20 cellular contexts compared by ENCODE assay signal in the genomic region with DNA sequence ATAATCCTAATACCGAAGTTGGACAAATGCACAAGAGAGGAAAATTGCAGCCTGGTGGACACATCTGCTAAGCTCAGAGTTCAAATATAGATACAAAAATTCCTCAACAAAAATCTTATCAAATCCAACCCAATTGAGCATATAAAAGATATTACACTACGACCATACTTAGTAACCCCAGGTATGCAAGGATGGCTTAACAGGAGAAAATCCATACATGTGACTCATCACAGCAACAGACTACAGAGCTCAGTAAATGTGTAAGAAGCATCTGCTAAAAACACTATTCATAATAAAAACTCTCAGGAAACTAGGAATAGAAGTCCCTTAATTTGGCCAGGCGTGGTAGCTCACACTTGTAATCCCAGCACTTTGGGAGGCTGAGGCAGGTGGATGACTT. TPM values are rescaled to one million over a fixed set of nuclear protein-coding genes. Genes with fewer than 3 reads are reported as not detected.
DNase-seq lines count a peak whose midpoint lies in the region; ATAC-seq and TF ChIP-seq lines count a peak whose summit lies in the region.
"Had no signal": no experiment of that assay in that cellular context is flagged by ENCODE, and none has a peak within 500 bp of the region (broad histone marks: within the 10 kb centered on the region; RNA-seq: fewer than 3 reads in every experiment).

No MANE protein-coding gene starts in this region.

- peaks cover 28% of the 10 kb centered on the region for H3K9me1 ChIP-seq in IMR-90 (ENCODE audit: insufficient read depth, low read length)

- H4K20me1 ChIP-seq in BLaER1 treated with 17β-estradiol and CSF1 and Interleukin-3, amounts not matched to agents 10 nM and 100 nM = peaks cover 78 to 100% (median 95%) of the 10 kb centered on the region in 11 experiments; a peak in 20 of 22 replicates
- H4K20me1 ChIP-seq in IMR-90 (ENCODE audit: insufficient read depth, low read length) = peaks cover 100% of the 10 kb centered on the region

- dilution Hi-C loops in IMR-90 (cut with HindIII; ENCODE audit: low sequenced_read_pairs, unreplicated experiment) = no loop called here

- no peak overlapping the region for H2BK5ac ChIP-seq in IMR-90 (ENCODE audit: low read depth, low read length, poor library complexity, severe bottlenecking)

- H3K27me3 Mint-ChIP-seq in glutamatergic neuron (ENCODE audit: unreplicated experiment) = peaks cover 18% of the 10 kb centered on the region
- H3K27me3 Mint-ChIP-seq in CD4-positive, alpha-beta memory T cell = no peaks in the 10 kb centered on the region
- H3K27me3 Mint-ChIP-seq: CD4-positive, alpha-beta T cell had no signal

- H3K18ac ChIP-seq in IMR-90 (ENCODE audit: low read depth, low read length) = no peak overlapping the region

- CTCF ChIA-PET in A673 (lab: Charles Lee) (no interaction called here), IMR-90 (lab: Yijun Ruan, JAX) (no interaction called here)
- CTCF ChIA-PET in CD4-positive, alpha-beta memory T cell (lab: Charles Lee; ENCODE audit: partially characterized antibody) = no interaction called here

- H2BK20ac ChIP-seq in IMR-90 (ENCODE audit: low read depth, low read length) = no peak overlapping the region

- BruUV-seq in A673 (replicated peaks; lab: Mats Ljungman, UMichigan) (no TSS peak), IMR-90 (replicated peaks; lab: Mats Ljungman, UMichigan) (no TSS peak)

- H4K5ac ChIP-seq in IMR-90 (ENCODE audit: low read depth, low read length) = no peak overlapping the region

- no peak for TF ChIP-seq RAD21 in IMR-90 (IDR thresholded peaks at IDR 0.05; ENCODE audit: low read length)

- no peak overlapping the region for H3K9ac ChIP-seq in BLaER1 treated with 17β-estradiol and CSF1 and Interleukin-3, amounts not matched to agents 10 nM and 100 nM
- no peak overlapping the region for H3K9ac ChIP-seq in IMR-90 (ENCODE audit: low read depth, low read length)

- peak overlapping the region in 7 of 11 experiments; percentile 78 to 90 (median 82); a peak in 11 of 22 replicates for H3K4me2 ChIP-seq in BLaER1 treated with 17β-estradiol and CSF1 and Interleukin-3, amounts not matched to agents 10 nM and 100 nM
- no peak overlapping the region for H3K4me2 ChIP-seq in IMR-90 (ENCODE audit: low read depth, low read length)
- H3K4me2 ChIP-seq: A549 had no signal

- H3K23ac ChIP-seq in IMR-90 (ENCODE audit: low read depth, low read length) = no peak overlapping the region

- H3K9me3 ChIP-seq in A673 (ENCODE audit: low read depth, low read length, poor library complexity, severe bottlenecking) = peaks cover 3% of the 10 kb centered on the region
- H3K9me3 ChIP-seq in BLaER1 treated with 17β-estradiol and CSF1 and Interleukin-3, amounts not matched to agents 10 nM and 100 nM (replicated peaks in 1 of 11) = no peaks in the 10 kb centered on the region
- no peaks in the 10 kb centered on the region for H3K9me3 ChIP-seq in IMR-90 (ENCODE audit: control insufficient read depth, insufficient read depth, low read length)
- no peaks in the 10 kb centered on the region for H3K9me3 ChIP-seq in CD4-positive, alpha-beta memory T cell (ENCODE audit: control insufficient read depth in 1 of 2, low read length in 2 of 2)
- H3K9me3 ChIP-seq: A549 had no signal

- ATAC-seq in IMR-90 (ENCODE audit: low read depth) (no peak), HG03097 (IDR thresholded peaks at IDR 0.05; ENCODE audit: low FRiP score, unreplicated experiment) (no peak)
- ATAC-seq: A549, PC-3 had no signal

- H3K27ac ChIP-seq in A673 (ENCODE audit: low read depth, low read length, poor library complexity, severe bottlenecking) (peak overlapping the region; percentile 33), IMR-90 (ENCODE audit: insufficient read depth, low read length) (no peak overlapping the region)
- H3K27ac ChIP-seq in BLaER1 treated with 17β-estradiol and CSF1 and Interleukin-3, amounts not matched to agents 10 nM and 100 nM = no peak overlapping the region
- no peak overlapping the region for H3K27ac ChIP-seq in CD4-positive, alpha-beta memory T cell (ENCODE audit: low read depth, low read length)
- H3K27ac ChIP-seq: A549 had no signal

- H4K91ac ChIP-seq in IMR-90 (ENCODE audit: insufficient read depth, low read depth, low read length) = no peak overlapping the region

- no peak overlapping the region for H3K4me3 ChIP-seq in A673 (ENCODE audit: low read depth, low read length, poor library complexity, severe bottlenecking)
- H3K4me3 ChIP-seq in BLaER1 treated with 17β-estradiol and CSF1 and Interleukin-3, amounts not matched to agents 10 nM and 100 nM = no peak overlapping the region
- no peak overlapping the region for H3K4me3 ChIP-seq in IMR-90 (ENCODE audit: insufficient read depth, low read depth, low read length)
- no peak overlapping the region for H3K4me3 ChIP-seq in CD4-positive, alpha-beta memory T cell (ENCODE audit: low read length in 2 of 2)
- H3K4me3 ChIP-seq: A549, SJCRH30 had no signal

- no peaks in the 10 kb centered on the region for H3K36me3 Mint-ChIP-seq in glutamatergic neuron (ENCODE audit: unreplicated experiment)
- H3K36me3 Mint-ChIP-seq in CD4-positive, alpha-beta memory T cell = no peaks in the 10 kb centered on the region

- no peak for TF ChIP-seq POLR2A in IMR-90 (IDR thresholded peaks at IDR 0.05; ENCODE audit: low read depth, low read length)

- H2BK15ac ChIP-seq in IMR-90 (ENCODE audit: low read depth, low read length) = no peak overlapping the region

- no peak overlapping the region for H2AFZ ChIP-seq in IMR-90 (replicated peaks; ENCODE audit: low read length, poor library complexity)

- no peak overlapping the region for H2BK120ac ChIP-seq in IMR-90 (ENCODE audit: low read depth, low read length)

- H3K56ac ChIP-seq in IMR-90 (ENCODE audit: extremely low read depth, insufficient read depth, low read length) = no peak overlapping the region

- H3K9me3 Mint-ChIP-seq in glutamatergic neuron (ENCODE audit: unreplicated experiment) = peaks cover 29% of the 10 kb centered on the region
- no peaks in the 10 kb centered on the region for H3K9me3 Mint-ChIP-seq in CD4-positive, alpha-beta memory T cell
- H3K9me3 Mint-ChIP-seq: CD4-positive, alpha-beta T cell had no signal

- WGBS in IMR-90 (ENCODE audit: extremely low coverage in 2 of 2, insufficient read length in 1 of 2), 2 experiments = no CpG with 5 or more reads among the region's 3 CpGs

- in situ Hi-C loops in IMR-90 (cut with MboI; ENCODE audit: low sequenced_read_pairs) = no loop called here

- DNase-seq in A673 (ENCODE audit: low spot score) (no peak), IMR-90 (peak; percentile 55), glutamatergic neuron (no peak), iPS-NIHi11 (ENCODE audit: low spot score) (no peak), NCI-H2029 treated with DMSO at 0.1 percent for 48 hours (lab: John Stamatoyannopoulos, UW) (no peak)
- DNase-seq in CD4-positive, alpha-beta memory T cell = no peak
- DNase-seq: AML-193; Calu3; CD4-positive, alpha-beta T cell; DMS53; HFFc6; Kasumi-1; NCI-H187 treated with DMSO at 0.1 percent for 48 hours; NCI-H510A; NCI-H82; PC-3; SJCRH30 had no signal

- H3K14ac ChIP-seq in IMR-90 (replicated peaks; ENCODE audit: low read depth, low read length) = no peak overlapping the region

- no peak overlapping the region for H3K4ac ChIP-seq in IMR-90 (ENCODE audit: low read depth, low read length)

- H2AK9ac ChIP-seq in IMR-90 (replicated peaks; ENCODE audit: low read depth, low read length, poor library complexity) = no peak overlapping the region

- H3K36me3 ChIP-seq in A673 (ENCODE audit: insufficient read depth, low read length, poor library complexity, severe bottlenecking) (no peaks in the 10 kb centered on the region), IMR-90 (ENCODE audit: control insufficient read depth, insufficient read depth, low read length) (peaks cover 50% of the 10 kb centered on the region)
- H3K36me3 ChIP-seq in BLaER1 treated with 17β-estradiol and CSF1 and Interleukin-3, amounts not matched to agents 10 nM and 100 nM = peaks cover 0 to 21% (median 4%) of the 10 kb centered on the region in 11 experiments; a peak in 7 of 22 replicates
- no peaks in the 10 kb centered on the region for H3K36me3 ChIP-seq in CD4-positive, alpha-beta memory T cell (ENCODE audit: insufficient read depth, low read length)
- H3K36me3 ChIP-seq: SJCRH30 had no signal

- intact Hi-C loops in A673 (cut with micrococcal nuclease; ENCODE audit: unreplicated experiment) = no loop called here
- intact Hi-C loops in IMR-90 (cut with micrococcal nuclease) = no loop called here
- intact Hi-C loops in CD4-positive, alpha-beta memory T cell (cut with micrococcal nuclease) = no loop called here

- POLR2A ChIA-PET in A673 (lab: Charles Lee; ENCODE audit: low non-redundant PET) = no interaction called here
- POLR2A ChIA-PET in IMR-90 (lab: Charles Lee; ENCODE audit: unreplicated experiment) = no interaction called here
- POLR2A ChIA-PET in CD4-positive, alpha-beta memory T cell (lab: Charles Lee; ENCODE audit: partially characterized antibody) = no interaction called here

- no peak for TF ChIP-seq CTCF in A673 (conservative IDR thresholded peaks at IDR 0.05; ENCODE audit: low read depth, low read length)
- no peak for TF ChIP-seq CTCF in IMR-90 (conservative IDR thresholded peaks at IDR 0.05; ENCODE audit: low read depth, low read length)
- TF ChIP-seq CTCF in glutamatergic neuron (IDR thresholded peaks at IDR 0.05; ENCODE audit: partially characterized antibody, unreplicated experiment) = no peak

- no peak overlapping the region for H4K8ac ChIP-seq in IMR-90 (ENCODE audit: low read depth in 2 of 2, low read length in 2 of 2)

- peaks cover 37 to 97% of the 10 kb centered on the region in 2 experiments for H3K79me1 ChIP-seq in IMR-90 (ENCODE audit: low read depth in 1 of 2, low read length in 2 of 2)

- peaks cover 47% of the 10 kb centered on the region for H3K4me1 Mint-ChIP-seq in glutamatergic neuron (ENCODE audit: low read depth, unreplicated experiment)
- H3K4me1 Mint-ChIP-seq in CD4-positive, alpha-beta memory T cell = peaks cover 0 to 3% (median 0%) of the 10 kb centered on the region in 4 donors

- H3K4me3 Mint-ChIP-seq in glutamatergic neuron (ENCODE audit: unreplicated experiment) = peak overlapping the region; percentile 27
- H3K4me3 Mint-ChIP-seq in CD4-positive, alpha-beta memory T cell = no peak overlapping the region
- H3K4me3 Mint-ChIP-seq: CD4-positive, alpha-beta T cell; HFFc6 had no signal

- H3K27me3 ChIP-seq in A673 (replicated peaks; ENCODE audit: insufficient read depth, low read depth, low read length, poor library complexity) = no peaks in the 10 kb centered on the region
- H3K27me3 ChIP-seq in BLaER1 treated with 17β-estradiol and CSF1 and Interleukin-3, amounts not matched to agents 10 nM and 100 nM = no peaks in the 10 kb centered on the region
- H3K27me3 ChIP-seq in IMR-90 (ENCODE audit: control insufficient read depth, insufficient read depth, low read length) = no peaks in the 10 kb centered on the region
- no peaks in the 10 kb centered on the region for H3K27me3 ChIP-seq in CD4-positive, alpha-beta memory T cell (ENCODE audit: insufficient read depth, low read length)
- H3K27me3 ChIP-seq: SJCRH30 had no signal

- H2AK5ac ChIP-seq in IMR-90 (ENCODE audit: low read depth, low read length) = no peak overlapping the region

- H3K4me1 ChIP-seq in A673 (ENCODE audit: insufficient read depth, low read length, poor library complexity, severe bottlenecking) (peaks cover 32% of the 10 kb centered on the region), IMR-90 (ENCODE audit: control insufficient read depth, insufficient read depth, low read length) (peaks cover 34% of the 10 kb centered on the region)
- H3K4me1 ChIP-seq in BLaER1 treated with 17β-estradiol and CSF1 and Interleukin-3, amounts not matched to agents 10 nM and 100 nM = peaks cover 41 to 100% (median 94%) of the 10 kb centered on the region in 10 experiments
- no peaks in the 10 kb centered on the region for H3K4me1 ChIP-seq in CD4-positive, alpha-beta memory T cell (ENCODE audit: insufficient read depth, low read length)
- H3K4me1 ChIP-seq: A549 had no signal

- H3K27ac Mint-ChIP-seq in glutamatergic neuron (ENCODE audit: unreplicated experiment) = peak overlapping the region; percentile 78
- H3K27ac Mint-ChIP-seq in CD4-positive, alpha-beta memory T cell = peak overlapping the region in 1 of 7 donors; percentile 25
- H3K27ac Mint-ChIP-seq: CD4-positive, alpha-beta T cell; HFFc6 had no signal

RNA-seq across cellular contexts. Expression of gene HS6ST1, which starts 28.3 kb away (rescaled TPM):
- total RNA-seq in A673 (2021) (56.7 and 63.3 TPM in 2 replicates), IMR-90 (2012; rRNA removed) (29.7 and 29.9 TPM in 2 replicates), glutamatergic neuron (ENCODE audit: unreplicated experiment) (173 TPM)
- 36.9 and 39.7 TPM in 2 replicates for polyA plus RNA-seq in IMR-90 (2012; rRNA removed)
- polyA plus RNA-seq in IMR-90 (2012; cell fraction: cytosol; rRNA removed) = 22.1 and 48.3 TPM in 2 replicates
- 21.0 and 34.4 TPM in 2 replicates for polyA plus RNA-seq in IMR-90 (2012; cell fraction: nucleus; rRNA removed; ENCODE audit: low replicate concordance)
- total RNA-seq in CD4-positive, alpha-beta memory T cell = 10 to 100 TPM; 12.4 to 13.3 TPM
- 1 to 10 TPM; 1.2 to 4.4 TPM for polyA plus RNA-seq in CD4-positive, alpha-beta memory T cell
